Comparison of ENCODE assay signal across 1 cellular context in the genomic region with DNA sequence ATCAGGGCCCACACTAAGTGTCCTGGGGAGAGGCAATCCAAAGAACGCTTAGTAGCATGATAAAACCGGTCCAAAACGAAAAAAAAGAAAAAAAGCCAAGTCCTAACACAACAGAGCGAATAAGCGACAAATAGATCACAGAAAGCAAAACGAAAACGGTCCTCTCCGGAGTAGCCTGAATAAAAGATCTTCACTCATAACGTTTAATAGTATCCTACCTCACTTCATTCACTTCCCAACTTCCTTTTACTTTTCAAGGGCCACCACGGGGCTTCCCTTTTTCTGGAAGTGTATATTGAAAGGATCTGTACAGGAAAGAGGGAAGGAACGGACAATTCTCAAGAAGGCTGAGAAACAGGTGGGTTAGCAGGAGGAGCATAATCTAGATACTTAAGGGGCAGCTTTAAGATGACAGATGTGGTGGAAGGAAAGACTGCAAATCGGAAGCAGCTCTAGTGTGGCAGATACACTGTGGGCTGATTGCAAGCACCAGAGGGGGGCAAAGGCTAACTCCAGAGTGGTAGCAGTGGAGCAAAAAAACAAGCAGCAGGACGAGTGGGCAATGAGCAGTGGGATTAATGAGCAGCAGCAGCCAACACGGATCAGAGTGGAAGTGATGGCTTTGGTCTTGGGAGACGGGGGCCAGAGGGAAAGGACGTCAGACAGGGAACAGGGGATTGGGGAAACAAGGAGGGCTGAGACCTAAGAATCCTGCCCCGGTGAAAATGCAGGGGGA.
TF ChIP-seq lines count a peak whose summit lies in the region.

No MANE protein-coding gene starts in this region.

TF ChIP-seq in HEK293, 187 proteins besides CTCF, POLR2A, EP300 and RAD21 (continued from another document):
- TF ChIP-seq ZNF837 (tag by site-specific recombination; IDR thresholded peaks at IDR 0.05): no peak
- TF ChIP-seq ZBTB20 (tag by site-specific recombination; IDR thresholded peaks at IDR 0.05): peak; percentile 33; the same call in 1 of the 2 replicates
- TF ChIP-seq ZNF202 (tag by site-specific recombination; IDR thresholded peaks at IDR 0.05; ENCODE audit: borderline replicate concordance): no peak
- TF ChIP-seq ZSCAN23 (tag by site-specific recombination; IDR thresholded peaks at IDR 0.05): no peak
- TF ChIP-seq GLIS2 (tag by site-specific recombination; IDR thresholded peaks at IDR 0.05): no peak
- TF ChIP-seq YY1 (tag by site-specific recombination; IDR thresholded peaks at IDR 0.05): no peak
- no peak for TF ChIP-seq ZNF19 (tag by site-specific recombination; IDR thresholded peaks at IDR 0.05; ENCODE audit: low read depth)
- TF ChIP-seq ZNF16 (tag by site-specific recombination; IDR thresholded peaks at IDR 0.05; ENCODE audit: low read depth): no peak
- 0 out of 2 replicates have a peak, but pooled peaks have one; percentile 36 for TF ChIP-seq ZFHX2 (tag by site-specific recombination; conservative IDR thresholded peaks at IDR 0.05)
- no peak for TF ChIP-seq ZNF140 (tag by site-specific recombination; IDR thresholded peaks at IDR 0.05)
- peak; percentile 86 for TF ChIP-seq PRDM1 (tag by site-specific recombination; IDR thresholded peaks at IDR 0.05)
